15 cellular contexts compared by ENCODE assay signal in the genomic region with DNA sequence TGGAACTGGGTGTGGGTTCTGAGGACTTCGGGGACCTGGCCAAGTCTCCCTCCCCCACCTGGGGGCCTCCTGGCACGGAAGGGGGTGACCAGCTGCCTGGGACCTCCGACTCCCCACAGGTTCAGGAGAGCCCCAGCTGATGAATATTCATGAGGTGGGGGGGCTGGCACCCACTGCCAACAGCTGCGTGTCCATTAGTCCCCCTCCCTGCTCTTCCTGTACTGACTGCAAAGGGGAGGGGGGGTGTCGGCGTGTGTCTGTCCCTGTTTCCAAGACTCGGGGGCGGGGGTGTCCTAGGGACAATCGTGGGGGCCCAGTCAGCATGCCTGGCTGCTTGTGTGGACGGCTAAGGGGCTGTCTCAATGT. TPM values are rescaled to one million over a fixed set of nuclear protein-coding genes. Genes with fewer than 3 reads are reported as not detected.
DNase-seq lines count a peak whose midpoint lies in the region; ATAC-seq and TF ChIP-seq lines count a peak whose summit lies in the region.
"Had no signal": no experiment of that assay in that cellular context is flagged by ENCODE, and none has a peak within 500 bp of the region (broad histone marks: within the 10 kb centered on the region; RNA-seq: fewer than 3 reads in every experiment).

No MANE protein-coding gene starts in this region.

- H3K4me1 ChIP-seq in GM23248 (ENCODE audit: insufficient read depth) (0 out of 2 replicates have a peak, but pooled peaks cover 11% of the 10 kb centered on the region), PC-9 (replicated peaks; ENCODE audit: insufficient read depth) (peaks cover 15% of the 10 kb centered on the region), GM23338 (ENCODE audit: insufficient read depth) (no peaks in the 10 kb centered on the region; the same call in 1 of the 2 replicates)

- no peak overlapping the region for H3K27ac ChIP-seq in GM23248
- H3K27ac ChIP-seq in PC-9: no peak overlapping the region
- no peak overlapping the region for H3K27ac ChIP-seq in GM23338 (ENCODE audit: low read depth)
- H3K27ac ChIP-seq: HL-60 had no signal

- H3K9me3 Mint-ChIP-seq in activated T-cell treated with anti-CD3 and anti-CD28 coated beads, Interleukin-2, amount 50 U/mL, for 72 hours: no peaks in the 10 kb centered on the region
- no peaks in the 10 kb centered on the region for H3K9me3 Mint-ChIP-seq in GM23338
- H3K9me3 Mint-ChIP-seq: activated naive CD8-positive, alpha-beta T cell treated with anti-CD3 and anti-CD28 coated beads for 36 hours; CD4-positive, alpha-beta T cell; stimulated activated naive CD8-positive, alpha-beta T cell treated with anti-CD3 and anti-CD28 coated beads, Interleukin-15, Interleukin-2, amounts not matched to agents 100 ng/mL and 50 ng/mL, for 24 hours had no signal

- no peak for TF ChIP-seq CTCF in PC-9 (conservative IDR thresholded peaks at IDR 0.05)
- TF ChIP-seq CTCF in GM23338 (conservative IDR thresholded peaks at IDR 0.05; ENCODE audit: low read depth in 2 of 2): no peak

- H4K20me1 ChIP-seq in GM23248 (ENCODE audit: insufficient read depth): no peaks in the 10 kb centered on the region
- H4K20me1 ChIP-seq in PC-9 (ENCODE audit: insufficient read depth): no peaks in the 10 kb centered on the region
- no peaks in the 10 kb centered on the region for H4K20me1 ChIP-seq in GM23338 (replicated peaks; ENCODE audit: insufficient read depth)

- H3K27me3 Mint-ChIP-seq in activated T-cell treated with anti-CD3 and anti-CD28 coated beads, Interleukin-2, amount 50 U/mL, for 72 hours (ENCODE audit: low read depth): peaks cover 6% of the 10 kb centered on the region
- peaks cover 19% of the 10 kb centered on the region for H3K27me3 Mint-ChIP-seq in GM23338 (ENCODE audit: insufficient read depth, low read depth, poor library complexity)

- H3K27ac Mint-ChIP-seq in activated T-cell treated with anti-CD3 and anti-CD28 coated beads, Interleukin-2, amount 50 U/mL, for 72 hours: no peak overlapping the region
- H3K27ac Mint-ChIP-seq in GM23338: no peak overlapping the region
- H3K27ac Mint-ChIP-seq: activated CD8-positive, alpha-beta memory T cell treated with anti-CD3 and anti-CD28 coated beads, Interleukin-2, amount 10 ng/mL, durations not matched to agents 7 days and 5 days; activated naive CD8-positive, alpha-beta T cell treated with anti-CD3 and anti-CD28 coated beads for 36 hours; CD4-positive, alpha-beta T cell; stimulated activated naive CD8-positive, alpha-beta T cell treated with anti-CD3 and anti-CD28 coated beads, Interleukin-15, Interleukin-2, amounts not matched to agents 100 ng/mL and 50 ng/mL, for 24 hours had no signal

- DNase-seq in GM23248 (no peak), PC-9 (no peak), head of caudate nucleus (peak in 36 of 42 donors; percentile 31 to 84 (median 60)), sciatic nerve (ENCODE audit: low spot score) (no peak), cerebellar nuclear complex (lab: John Stamatoyannopoulos, UW) (no peak), GM23338 (ENCODE audit: low spot score) (no peak), NCI-H1930 (lab: John Stamatoyannopoulos, UW) (no peak)
- DNase-seq in activated T-cell treated with anti-CD3 and anti-CD28 coated beads, Interleukin-2, amount 50 U/mL, for 72 hours: no peak
- DNase-seq: activated CD8-positive, alpha-beta memory T cell treated with anti-CD3 and anti-CD28 coated beads, Interleukin-2, amount 10 ng/mL, durations not matched to agents 7 days and 5 days; activated naive CD8-positive, alpha-beta T cell treated with anti-CD3 and anti-CD28 coated beads for 36 hours; CD4-positive, alpha-beta T cell; effector memory CD4-positive, alpha-beta T cell had no signal

- intact Hi-C loops in PC-9 (cut with micrococcal nuclease; ENCODE audit: unreplicated experiment) (loop anchor here (1.0 to 2.0 kb wide), 2 partner anchors 50 to 110 kb away; no protein-coding TSS in a partner anchor), head of caudate nucleus (cut with DNase I) (loop anchor here (5.0 kb wide), 2 partner anchors 48 to 108 kb away; no protein-coding TSS in a partner anchor), sciatic nerve (cut with DNase I) (loop anchor here (10.0 kb wide), 1 partner anchor 80 kb away; no protein-coding TSS in a partner anchor)

- no peak overlapping the region for H3K4me3 Mint-ChIP-seq in activated T-cell treated with anti-CD3 and anti-CD28 coated beads, Interleukin-2, amount 50 U/mL, for 72 hours
- no peak overlapping the region for H3K4me3 Mint-ChIP-seq in GM23338
- H3K4me3 Mint-ChIP-seq: activated CD8-positive, alpha-beta memory T cell treated with anti-CD3 and anti-CD28 coated beads, Interleukin-2, amount 10 ng/mL, durations not matched to agents 7 days and 5 days; activated naive CD8-positive, alpha-beta T cell treated with anti-CD3 and anti-CD28 coated beads for 36 hours; CD4-positive, alpha-beta T cell; stimulated activated naive CD8-positive, alpha-beta T cell treated with anti-CD3 and anti-CD28 coated beads, Interleukin-15, Interleukin-2, amounts not matched to agents 100 ng/mL and 50 ng/mL, for 24 hours had no signal

- WGBS in GM23248 (ENCODE audit: low coverage in 1 of 2, low lambda C conversion rate in 2 of 2, missing lambda C conversion rate in 2 of 2), 2 experiments: 10 to 14% methylated on average over 8 of the region's 10 CpGs

- no peaks in the 10 kb centered on the region for H3F3A ChIP-seq in GM23248 (ENCODE audit: insufficient read depth)
- H3F3A ChIP-seq in PC-9 (ENCODE audit: insufficient read depth, low read depth): peaks cover 22% of the 10 kb centered on the region; the same call in 1 of the 2 replicates
- H3F3A ChIP-seq in GM23338 (replicated peaks; ENCODE audit: low read depth): peaks cover 13% of the 10 kb centered on the region; the same call in 1 of the 2 replicates

- H3K4me2 ChIP-seq in GM23248 (ENCODE audit: unreplicated experiment): peak overlapping the region; percentile 3
- H3K4me2 ChIP-seq in PC-9: peak overlapping the region; percentile 55
- no peak overlapping the region for H3K4me2 ChIP-seq in GM23338

- no TSS peak for BruUV-seq in PC-9 (replicated peaks; lab: Mats Ljungman, UMichigan)

- CTCF ChIA-PET in PC-9 (lab: Charles Lee): interaction anchor here (0.7 to 1.9 kb wide), 7 partner anchors 19 to 1916 kb away, joined by 3 to 12 read pairs (median 3); no protein-coding TSS in a partner anchor

- H2AFZ ChIP-seq in GM23248 (0 out of 2 replicates have a peak overlapping the region, but pooled peaks have one; percentile 15), PC-9 (no peak overlapping the region), GM23338 (no peak overlapping the region)

- H3K4me1 Mint-ChIP-seq in activated T-cell treated with anti-CD3 and anti-CD28 coated beads, Interleukin-2, amount 50 U/mL, for 72 hours (ENCODE audit: low read depth): no peaks in the 10 kb centered on the region
- peaks cover 9% of the 10 kb centered on the region for H3K4me1 Mint-ChIP-seq in GM23338
- H3K4me1 Mint-ChIP-seq: activated naive CD8-positive, alpha-beta T cell treated with anti-CD3 and anti-CD28 coated beads for 36 hours had no signal

- peak; percentile 2 for ATAC-seq in sciatic nerve
- ATAC-seq in activated T-cell treated with anti-CD3 and anti-CD28 coated beads, Interleukin-2, amount 50 U/mL, for 72 hours (replicated peaks in 1 of 2): no peak
- ATAC-seq in GM23338: no peak
- ATAC-seq: activated CD8-positive, alpha-beta memory T cell treated with anti-CD3 and anti-CD28 coated beads, Interleukin-2, amount 10 ng/mL, durations not matched to agents 7 days and 5 days had no signal

- H3K27me3 ChIP-seq in GM23248 (replicated peaks; ENCODE audit: insufficient read depth) (no peaks in the 10 kb centered on the region), PC-9 (ENCODE audit: insufficient read depth, low read depth) (peaks cover 19% of the 10 kb centered on the region), GM23338 (ENCODE audit: insufficient read depth) (peaks cover 39% of the 10 kb centered on the region)

- no peaks in the 10 kb centered on the region for H3K9me2 ChIP-seq in GM23248 (ENCODE audit: insufficient read depth)
- no peaks in the 10 kb centered on the region for H3K9me2 ChIP-seq in PC-9 (ENCODE audit: insufficient read depth)
- no peaks in the 10 kb centered on the region for H3K9me2 ChIP-seq in GM23338 (ENCODE audit: insufficient read depth)

- H3K4me3 ChIP-seq in GM23248: no peak overlapping the region
- H3K4me3 ChIP-seq in PC-9: no peak overlapping the region
- H3K4me3 ChIP-seq in GM23338: no peak overlapping the region

- no peaks in the 10 kb centered on the region for H3K36me3 ChIP-seq in GM23248 (ENCODE audit: low read depth)
- no peaks in the 10 kb centered on the region for H3K36me3 ChIP-seq in PC-9 (ENCODE audit: low read depth)
- H3K36me3 ChIP-seq in GM23338 (ENCODE audit: insufficient read depth): no peaks in the 10 kb centered on the region

- H3K79me2 ChIP-seq in GM23248 (ENCODE audit: insufficient read depth): no peaks in the 10 kb centered on the region
- no peaks in the 10 kb centered on the region for H3K79me2 ChIP-seq in PC-9 (ENCODE audit: low read depth)
- no peaks in the 10 kb centered on the region for H3K79me2 ChIP-seq in GM23338 (replicated peaks; ENCODE audit: insufficient read depth)

- no peaks in the 10 kb centered on the region for H3K36me3 Mint-ChIP-seq in activated T-cell treated with anti-CD3 and anti-CD28 coated beads, Interleukin-2, amount 50 U/mL, for 72 hours (ENCODE audit: insufficient read depth in 2 of 2)
- no peaks in the 10 kb centered on the region for H3K36me3 Mint-ChIP-seq in GM23338 (ENCODE audit: low read depth)
- H3K36me3 Mint-ChIP-seq: activated CD8-positive, alpha-beta memory T cell treated with anti-CD3 and anti-CD28 coated beads, Interleukin-2, amount 10 ng/mL, durations not matched to agents 7 days and 5 days; activated naive CD8-positive, alpha-beta T cell treated with anti-CD3 and anti-CD28 coated beads for 36 hours had no signal

- peak overlapping the region; percentile 22; the same call in 1 of the 2 replicates for H3K9ac ChIP-seq in GM23248

- POLR2A ChIA-PET in PC-9 (lab: Charles Lee; ENCODE audit: unreplicated experiment): no interaction called here

- in situ Hi-C loops in GM23248 (cut with MboI): loop anchor here (10.0 kb wide), 1 partner anchor 110 kb away; no protein-coding TSS in a partner anchor

- no peaks in the 10 kb centered on the region for H3K9me3 ChIP-seq in GM23248 (ENCODE audit: low read depth)
- H3K9me3 ChIP-seq in PC-9 (ENCODE audit: insufficient read depth, low read depth): no peaks in the 10 kb centered on the region

RNA-seq across cellular contexts. Expression of a gene that starts 10.6 kb away (rescaled TPM):
- total RNA-seq in GM23248 (2014; rRNA removed; shearing (Covaris generic)): 71.0 and 81.4 TPM in 2 replicates
- polyA plus RNA-seq in GM23248 (2016; fragmentation: Nextera tagmentation; extraction: Ambion mirVana) (59.2 and 60.8 TPM in 2 replicates), GM23338 (2016; fragmentation: Nextera tagmentation; extraction: Ambion mirVana) (0.06 and 0.31 TPM in 2 replicates)
- total RNA-seq in PC-9 (2021) (19.7 and 24.2 TPM in 2 replicates), sciatic nerve (131 TPM)
- 1 to 10 TPM; 2.2 to 2.8 TPM for total RNA-seq in activated T-cell treated with anti-CD3 and anti-CD28 coated beads, Interleukin-2, amount 50 U/mL, for 72 hours
- total RNA-seq in GM23338 (2014; rRNA removed; shearing (Covaris generic)): 0.14 and 1.2 TPM in 2 replicates

RNA-seq across cellular contexts. Expression of a gene that starts 15.3 kb away (rescaled TPM):
- not detected in 2 replicates for total RNA-seq in GM23248 (2014; rRNA removed; shearing (Covaris generic))
- polyA plus RNA-seq in GM23248 (2016; fragmentation: Nextera tagmentation; extraction: Ambion mirVana) (not detected in 2 replicates), GM23338 (2016; fragmentation: Nextera tagmentation; extraction: Ambion mirVana) (0.10 and 0.18 TPM in 2 replicates)
- total RNA-seq in PC-9 (2021) (0.20 and 0.28 TPM in 2 replicates), sciatic nerve (not detected)
- under 1 TPM; 0.12 to 0.32 TPM for total RNA-seq in activated T-cell treated with anti-CD3 and anti-CD28 coated beads, Interleukin-2, amount 50 U/mL, for 72 hours
- total RNA-seq in GM23338 (2014; rRNA removed; shearing (Covaris generic)): 0.28 TPM in 1 of 2 replicates, not detected in the other
- total RNA-seq: activated naive CD8-positive, alpha-beta T cell treated with anti-CD3 and anti-CD28 coated beads for 36 hours; CD4-positive, alpha-beta T cell; left lobe of liver had no signal

RNA-seq across cellular contexts. Expression of a gene that starts 27.6 kb away (rescaled TPM):
- total RNA-seq in GM23248 (2014; rRNA removed; shearing (Covaris generic)): 41.6 and 48.4 TPM in 2 replicates
- polyA plus RNA-seq in GM23248 (2016; fragmentation: Nextera tagmentation; extraction: Ambion mirVana) (132 and 136 TPM in 2 replicates), GM23338 (2016; fragmentation: Nextera tagmentation; extraction: Ambion mirVana) (255 and 290 TPM in 2 replicates)
- total RNA-seq in PC-9 (2021) (29.1 and 32.5 TPM in 2 replicates), sciatic nerve (13.7 TPM)
- total RNA-seq in activated T-cell treated with anti-CD3 and anti-CD28 coated beads, Interleukin-2, amount 50 U/mL, for 72 hours: 10 to 100 TPM; 15.9 to 16.4 TPM
- 46.5 and 63.9 TPM in 2 replicates for total RNA-seq in GM23338 (2014; rRNA removed; shearing (Covaris generic))

RNA-seq across cellular contexts. Expression of a gene that starts 39.0 kb away (rescaled TPM):
- 88.5 and 107 TPM in 2 replicates for total RNA-seq in GM23248 (2014; rRNA removed; shearing (Covaris generic))
- 177 and 182 TPM in 2 replicates for polyA plus RNA-seq in GM23248 (2016; fragmentation: Nextera tagmentation; extraction: Ambion mirVana)
- total RNA-seq in PC-9 (2021): 186 and 187 TPM in 2 replicates
- total RNA-seq in sciatic nerve: 102 TPM
- total RNA-seq in activated T-cell treated with anti-CD3 and anti-CD28 coated beads, Interleukin-2, amount 50 U/mL, for 72 hours: 100 to 1,000 TPM; 159 to 189 TPM
- 67.0 and 69.7 TPM in 2 replicates for total RNA-seq in GM23338 (2014; rRNA removed; shearing (Covaris generic))
- 121 and 127 TPM in 2 replicates for polyA plus RNA-seq in GM23338 (2016; fragmentation: Nextera tagmentation; extraction: Ambion mirVana)

RNA-seq across cellular contexts. Expression of a gene that starts 46.3 kb away (rescaled TPM):
- total RNA-seq in GM23248 (2014; rRNA removed; shearing (Covaris generic)): 1,238 and 1,432 TPM in 2 replicates
- polyA plus RNA-seq in GM23248 (2016; fragmentation: Nextera tagmentation; extraction: Ambion mirVana) (1,015 and 1,067 TPM in 2 replicates), GM23338 (2016; fragmentation: Nextera tagmentation; extraction: Ambion mirVana) (1,131 and 1,182 TPM in 2 replicates)
- total RNA-seq in PC-9 (2021) (606 and 727 TPM in 2 replicates), sciatic nerve (454 TPM)
- 100 to 1,000 TPM; 458 to 489 TPM for total RNA-seq in activated T-cell treated with anti-CD3 and anti-CD28 coated beads, Interleukin-2, amount 50 U/mL, for 72 hours
- 724 and 760 TPM in 2 replicates for total RNA-seq in GM23338 (2014; rRNA removed; shearing (Covaris generic))

Comparison
In these comparisons a context has a peak if more than half of its experiments do, and no peak if none do; other contexts are left out.
1. DNase-seq: peak in head of caudate nucleus (36 of 42); none in GM23248 (single experiment), PC-9 (0 of 2), sciatic nerve (single experiment), activated T-cell treated with anti-CD3 and anti-CD28 coated beads, Interleukin-2, amount 50 U/mL, for 72 hours (0 of 2), cerebellar nuclear complex (0 of 2), GM23338 (single experiment) and NCI-H1930 (0 of 2).